Comparison of ENCODE assay signal across 8 cellular contexts in the genomic region with DNA sequence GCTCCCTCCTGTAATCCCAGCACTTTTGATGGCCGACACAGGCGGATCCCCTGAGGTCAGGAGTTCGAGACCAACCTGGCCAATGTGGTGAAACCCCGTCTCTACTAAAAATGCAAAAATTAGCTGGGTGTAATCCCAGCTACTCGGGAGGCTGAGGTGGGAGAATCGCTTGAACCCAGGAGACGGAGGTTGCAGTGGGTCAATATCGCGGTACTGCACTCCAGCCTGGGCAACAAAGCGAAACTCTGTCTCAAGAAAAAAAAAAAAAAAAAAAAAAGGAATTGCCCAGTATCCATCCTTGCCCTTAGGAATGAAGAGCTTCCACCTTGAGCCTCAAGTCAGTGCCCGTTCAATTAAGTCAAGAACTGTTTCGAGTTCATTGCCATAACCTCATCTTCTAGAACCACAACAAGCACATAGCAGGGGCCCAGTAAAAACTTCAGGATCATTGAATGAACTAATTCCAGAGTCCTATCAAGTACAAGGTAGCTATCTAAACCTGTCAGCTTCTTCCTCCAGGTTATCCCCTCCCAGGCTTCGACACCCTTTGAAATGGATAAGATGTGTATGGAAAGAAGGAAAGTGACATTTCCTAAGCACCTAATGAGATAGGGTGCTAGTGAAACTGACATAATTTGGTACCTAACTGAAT. TPM values are rescaled to one million over a fixed set of nuclear protein-coding genes. Genes with fewer than 3 reads are reported as not detected.
DNase-seq lines count a peak whose midpoint lies in the region; ATAC-seq, FAIRE-seq and TF ChIP-seq lines count a peak whose summit lies in the region.

No MANE protein-coding gene starts in this region.

- no peak overlapping the region for H2AK5ac ChIP-seq in mesendoderm (ENCODE audit: low read length)

- no peak overlapping the region for H2BK5ac ChIP-seq in mesendoderm (ENCODE audit: low read length)

- no peak for TF ChIP-seq CTCF in K562 (IDR thresholded peaks at IDR 0.05 in 2 of 3, conservative IDR thresholded peaks at IDR 0.05 in 1 of 3; ENCODE audit: insufficient read depth in 2 of 3, low read depth in 1 of 3, low read length in 3 of 3)

- H3K4me3 ChIP-seq in CD4-positive, CD25-positive, alpha-beta regulatory T cell (ENCODE audit: low read depth, low read length): peak overlapping the region; percentile 98
- H3K4me3 ChIP-seq in K562: peak overlapping the region; percentile 70
- H3K4me3 ChIP-seq in mesendoderm (ENCODE audit: low read length): peak overlapping the region; percentile 90

- H3K36me3 ChIP-seq in CD4-positive, CD25-positive, alpha-beta regulatory T cell (ENCODE audit: control insufficient read depth, insufficient read depth, low read length): peaks cover 20% of the 10 kb centered on the region
- peaks cover 28% of the 10 kb centered on the region for H3K36me3 ChIP-seq in K562 (ENCODE audit: control insufficient read depth, insufficient read depth, low read length)
- peaks cover 3% of the 10 kb centered on the region for H3K36me3 ChIP-seq in mesendoderm (ENCODE audit: control insufficient read depth, insufficient read depth, low read length)

- no peak for ATAC-seq in CD4-positive, CD25-positive, alpha-beta regulatory T cell (ENCODE audit: low read depth in 2 of 2)
- ATAC-seq in HG03159 (IDR thresholded peaks at IDR 0.05; ENCODE audit: unreplicated experiment) (peak; percentile 3), K562 (peak; percentile 54), GM18517 (IDR thresholded peaks at IDR 0.05; ENCODE audit: unreplicated experiment) (no peak)

- peak overlapping the region; percentile 98 to 100 (median 99) for H3K4me3 Mint-ChIP-seq in CD4-positive, CD25-positive, alpha-beta regulatory T cell

- H3K23ac ChIP-seq in mesendoderm (ENCODE audit: low read length): no peak overlapping the region

- WGBS in K562 (ENCODE audit: insufficient coverage, low coverage, missing lambda C conversion rate): 0% methylated on average over 13 of the region's 13 CpGs
- no CpG with 5 or more reads among the region's 13 CpGs for WGBS in mesendoderm (ENCODE audit: extremely low coverage, insufficient coverage, low lambda C conversion rate)

- H4K5ac ChIP-seq in mesendoderm (ENCODE audit: low read length): no peak overlapping the region

- H3K27ac ChIP-seq in CD4-positive, CD25-positive, alpha-beta regulatory T cell (ENCODE audit: insufficient read depth, low read length, poor library complexity, severe bottlenecking): peak overlapping the region; percentile 80
- H3K27ac ChIP-seq in K562 (ENCODE audit: extremely low read depth, low read depth, low read length) (peak overlapping the region; percentile 83), mesendoderm (ENCODE audit: low read depth, low read length) (no peak overlapping the region)

- H3K9me3 Mint-ChIP-seq in CD4-positive, CD25-positive, alpha-beta regulatory T cell: no peaks in the 10 kb centered on the region

- intact Hi-C loops in K562 (cut with micrococcal nuclease): no loop called here

- no peak overlapping the region for H3K18ac ChIP-seq in mesendoderm (ENCODE audit: low read length)

- POLR2A ChIA-PET in K562 (lab: Yijun Ruan, JAX): interaction anchor here (0.7 to 2.8 kb wide), 12 partner anchors 9 to 41 kb away, joined by 3 to 14 read pairs (median 4); partner anchors contain the start of gene ARMC8

- H3K79me1 ChIP-seq in mesendoderm (ENCODE audit: low read length): no peaks in the 10 kb centered on the region

- in situ Hi-C loops in K562 (cut with MboI): no loop called here

- H3K4me1 Mint-ChIP-seq in CD4-positive, CD25-positive, alpha-beta regulatory T cell: peaks cover 23 to 50% (median 42%) of the 10 kb centered on the region in 4 donors

- H2AFZ ChIP-seq in K562 (ENCODE audit: low read depth, low read length): peak overlapping the region; percentile 97

- H3K9me3 ChIP-seq in CD4-positive, CD25-positive, alpha-beta regulatory T cell (ENCODE audit: control insufficient read depth in 2 of 2, low read length in 2 of 2): no peaks in the 10 kb centered on the region
- H3K9me3 ChIP-seq in K562 (replicated peaks; ENCODE audit: control insufficient read depth, insufficient read depth, low read depth, low read length): no peaks in the 10 kb centered on the region

- no peak for FAIRE-seq in K562 (lab: Jason Lieb, UNC)

- peak overlapping the region; percentile 43 for H3K4ac ChIP-seq in mesendoderm (ENCODE audit: low read depth, low read length)

- no peaks in the 10 kb centered on the region for H3K27me3 ChIP-seq in CD4-positive, CD25-positive, alpha-beta regulatory T cell (ENCODE audit: control insufficient read depth, insufficient read depth, low read length)
- H3K27me3 ChIP-seq in K562 (ENCODE audit: control insufficient read depth in 2 of 2, insufficient read depth in 2 of 2, low read length in 2 of 2) (no peaks in the 10 kb centered on the region), mesendoderm (ENCODE audit: insufficient read depth, low read length, poor library complexity) (no peaks in the 10 kb centered on the region)

- peaks cover 11% of the 10 kb centered on the region for H3K36me3 Mint-ChIP-seq in CD4-positive, CD25-positive, alpha-beta regulatory T cell

- H3K4me2 ChIP-seq in K562 (ENCODE audit: insufficient read depth, low read length): peak overlapping the region; percentile 91
- H3K4me2 ChIP-seq in mesendoderm (ENCODE audit: low read length): peak overlapping the region; percentile 30

- no peaks in the 10 kb centered on the region for H4K20me1 ChIP-seq in K562 (replicated peaks; ENCODE audit: control insufficient read depth, insufficient read depth, low read length)

- no peak overlapping the region for H4K8ac ChIP-seq in mesendoderm (ENCODE audit: low read depth, low read length)

- H3K9ac ChIP-seq in K562 (ENCODE audit: insufficient read depth in 1 of 2, low read depth in 2 of 2, low read length in 2 of 2) (peak overlapping the region; percentile 84 to 96), mesendoderm (ENCODE audit: low read length) (peak overlapping the region; percentile 90)

- no peaks in the 10 kb centered on the region for H3K9me1 ChIP-seq in K562 (ENCODE audit: control insufficient read depth, insufficient read depth, low read length)

- H3K56ac ChIP-seq in mesendoderm (ENCODE audit: low read length): peak overlapping the region; percentile 96

- H2BK15ac ChIP-seq in mesendoderm (replicated peaks; ENCODE audit: low read depth): no peak overlapping the region

- TF ChIP-seq POLR2A in K562 (conservative IDR thresholded peaks at IDR 0.05): no peak

- H2BK120ac ChIP-seq in mesendoderm (ENCODE audit: low read depth, low read length): no peak overlapping the region

- DNase-seq in CD4-positive, CD25-positive, alpha-beta regulatory T cell: no peak
- DNase-seq in K562 (ENCODE audit: extremely low read depth in 1 of 4, low spot score in 3 of 4) (peak in 1 of 4 experiments; percentile 18), mesendoderm (no peak), mucosa of gallbladder (ENCODE audit: low spot score) (no peak), UCSD-AML1 (lab: John Stamatoyannopoulos, UW; ENCODE audit: unreplicated experiment) (no peak), NOMO-1 treated with dmso at 0.1 percent for 144 hours (lab: John Stamatoyannopoulos, UW; ENCODE audit: unreplicated experiment) (no peak)

- H3K27me3 Mint-ChIP-seq in CD4-positive, CD25-positive, alpha-beta regulatory T cell: peaks cover 6% of the 10 kb centered on the region

- H3K4me1 ChIP-seq in CD4-positive, CD25-positive, alpha-beta regulatory T cell (ENCODE audit: control insufficient read depth, insufficient read depth, low read length, poor library complexity, severe bottlenecking): peaks cover 28% of the 10 kb centered on the region
- no peaks in the 10 kb centered on the region; a peak in 2 of 5 replicates for H3K4me1 ChIP-seq in K562 (replicated peaks in 1 of 2; ENCODE audit: control insufficient read depth in 2 of 2, insufficient read depth in 2 of 2, low read length in 2 of 2)
- no peaks in the 10 kb centered on the region for H3K4me1 ChIP-seq in mesendoderm (ENCODE audit: control insufficient read depth, low read depth, low read length)

- CTCF ChIA-PET in K562 (lab: Yijun Ruan, JAX; ENCODE audit: low intra/inter-chr PET ratio): interaction anchor here (0.6 kb wide), 1 partner anchor 20 kb away, joined by 3 read pairs; no protein-coding TSS in a partner anchor

- no peak for TF ChIP-seq RAD21 in K562 (CRISPR knock-in tag; conservative IDR thresholded peaks at IDR 0.05 in 1 of 2, IDR thresholded peaks at IDR 0.05 in 1 of 2)

- no peak for TF ChIP-seq EP300 in K562 (IDR thresholded peaks at IDR 0.05; ENCODE audit: low read length)

- H3K79me2 ChIP-seq in K562 (ENCODE audit: control insufficient read depth, insufficient read depth, low read length) (peaks cover 27% of the 10 kb centered on the region), mesendoderm (ENCODE audit: control insufficient read depth, insufficient read depth, low read length) (peaks cover 7% of the 10 kb centered on the region)

- peak overlapping the region; percentile 97 to 99 (median 98) for H3K27ac Mint-ChIP-seq in CD4-positive, CD25-positive, alpha-beta regulatory T cell

- BruUV-seq in K562 (replicated peaks; lab: Mats Ljungman, UMichigan): TSS peak; percentile 54

RNA-seq across cellular contexts. Expression of gene DBR1, which starts 0.8 kb away (rescaled TPM):
- 19.6 TPM for total RNA-seq in CD4-positive, CD25-positive, alpha-beta regulatory T cell
- 10 to 100 TPM; 14.6 to 27.2 (median 18.2) TPM for polyA plus RNA-seq in CD4-positive, CD25-positive, alpha-beta regulatory T cell
- 11.2 and 26.9 TPM in 2 replicates for total RNA-seq in K562 (2011; cell fraction: chromatin; rRNA removed; ENCODE audit: low replicate concordance)
- 5.7 and 6.6 TPM in 2 replicates for total RNA-seq in K562 (2011; cell fraction: nucleolus; rRNA removed)
- total RNA-seq in K562 (2011; cell fraction: nucleoplasm; rRNA removed): 12.8 and 15.4 TPM in 2 replicates
- total RNA-seq in K562 (2014; rRNA removed) (8.8 and 11.3 TPM in 2 replicates), K562 (2014; rRNA removed; fragmentation: Illumina TruSeq; extraction: Trizol) (13.8 and 14.1 TPM in 2 replicates), K562 (2015; rRNA removed; fragmentation: Illumina TruSeq; extraction: Trizol) (13.3 and 13.4 TPM in 2 replicates), K562 (2021) (12.4 and 13.1 TPM in 2 replicates), mucosa of gallbladder (19.2 TPM)
- polyA plus RNA-seq in K562 (2011; rRNA removed) (8.1 and 10.9 TPM in 2 replicates), K562 (2014; fragmentation: Illumina TruSeq; extraction: Trizol) (11.0 and 12.1 TPM in 2 replicates), K562 (2014; fragmentation: Nextera tagmentation; extraction: Ambion mirVana) (1 to 10 TPM; 2.7 to 6.0 TPM), K562 (2014; rRNA removed) (9.6 and 11.3 TPM in 2 replicates)
- 5.4 and 7.0 TPM in 2 replicates for polyA plus RNA-seq in K562 (2011; cell fraction: cytosol; rRNA removed)
- polyA plus RNA-seq in K562 (2011; cell fraction: nucleus; rRNA removed): 4.5 and 5.5 TPM in 2 replicates
- polyA plus RNA-seq in K562 (2012): 6.9 and 9.5 TPM in 2 replicates
- 7.2 and 8.7 TPM in 2 replicates for polyA minus RNA-seq in K562 (2011; rRNA and poly(A)+ RNA removed)
- 6.2 and 6.3 TPM in 2 replicates for polyA minus RNA-seq in K562 (2011; cell fraction: cytosol; rRNA and poly(A)+ RNA removed)
- polyA minus RNA-seq in K562 (2011; cell fraction: nucleus; rRNA and poly(A)+ RNA removed): 3.6 and 6.0 TPM in 2 replicates
- polyA plus RNA-seq in mesendoderm (2013, experiment 1 of 2): 13.1 TPM
- polyA plus RNA-seq in mesendoderm (2013, experiment 2 of 2): 13.4 TPM

RNA-seq across cellular contexts. Expression of gene ARMC8, which starts 13.2 kb away (rescaled TPM):
- total RNA-seq in CD4-positive, CD25-positive, alpha-beta regulatory T cell: 98.1 TPM
- polyA plus RNA-seq in CD4-positive, CD25-positive, alpha-beta regulatory T cell: 10 to 100 TPM; 47.2 to 71.2 (median 53.8) TPM
- 165 and 168 TPM in 2 replicates for total RNA-seq in K562 (2011; cell fraction: chromatin; rRNA removed; ENCODE audit: low replicate concordance)
- total RNA-seq in K562 (2011; cell fraction: nucleolus; rRNA removed): 84.4 and 85.4 TPM in 2 replicates
- total RNA-seq in K562 (2011; cell fraction: nucleoplasm; rRNA removed): 96.1 and 121 TPM in 2 replicates
- total RNA-seq in K562 (2014; rRNA removed): 22.0 and 22.4 TPM in 2 replicates
- 43.6 and 51.1 TPM in 2 replicates for total RNA-seq in K562 (2014; rRNA removed; fragmentation: Illumina TruSeq; extraction: Trizol)
- total RNA-seq in K562 (2015; rRNA removed; fragmentation: Illumina TruSeq; extraction: Trizol): 33.5 and 37.3 TPM in 2 replicates
- total RNA-seq in K562 (2021): 33.5 and 39.7 TPM in 2 replicates
- polyA plus RNA-seq in K562 (2011; rRNA removed): 69.2 and 76.1 TPM in 2 replicates
- 49.0 and 59.2 TPM in 2 replicates for polyA plus RNA-seq in K562 (2011; cell fraction: cytosol; rRNA removed)
- polyA plus RNA-seq in K562 (2011; cell fraction: nucleus; rRNA removed): 104 and 119 TPM in 2 replicates
- polyA plus RNA-seq in K562 (2012): 18.5 and 22.9 TPM in 2 replicates
- 32.2 and 37.6 TPM in 2 replicates for polyA plus RNA-seq in K562 (2014; fragmentation: Illumina TruSeq; extraction: Trizol)
- 10 to 100 TPM; 33.7 to 53.9 TPM for polyA plus RNA-seq in K562 (2014; fragmentation: Nextera tagmentation; extraction: Ambion mirVana)
- 25.7 and 25.8 TPM in 2 replicates for polyA plus RNA-seq in K562 (2014; rRNA removed)
- polyA minus RNA-seq in K562 (2011; rRNA and poly(A)+ RNA removed): 124 and 144 TPM in 2 replicates
- 28.2 and 49.7 TPM in 2 replicates for polyA minus RNA-seq in K562 (2011; cell fraction: cytosol; rRNA and poly(A)+ RNA removed)
- 95.2 and 160 TPM in 2 replicates for polyA minus RNA-seq in K562 (2011; cell fraction: nucleus; rRNA and poly(A)+ RNA removed)
- 43.7 TPM for polyA plus RNA-seq in mesendoderm (2013, experiment 1 of 2)
- polyA plus RNA-seq in mesendoderm (2013, experiment 2 of 2): 40.9 TPM
- total RNA-seq in mucosa of gallbladder: 40.8 TPM

RNA-seq across cellular contexts. Expression of gene A4GNT, which starts 41.7 kb away (rescaled TPM):
- not detected for total RNA-seq in CD4-positive, CD25-positive, alpha-beta regulatory T cell
- not detected for polyA plus RNA-seq in CD4-positive, CD25-positive, alpha-beta regulatory T cell
- not detected in 2 replicates for total RNA-seq in K562 (2011; cell fraction: chromatin; rRNA removed; ENCODE audit: low replicate concordance)
- total RNA-seq in K562 (2011; cell fraction: nucleolus; rRNA removed): not detected in 2 replicates
- not detected in 2 replicates for total RNA-seq in K562 (2011; cell fraction: nucleoplasm; rRNA removed)
- total RNA-seq in K562 (2014; rRNA removed) (not detected in 2 replicates), K562 (2014; rRNA removed; fragmentation: Illumina TruSeq; extraction: Trizol) (not detected in 2 replicates), K562 (2015; rRNA removed; fragmentation: Illumina TruSeq; extraction: Trizol) (not detected in 2 replicates), K562 (2021) (not detected in 2 replicates), mucosa of gallbladder (not detected)
- polyA plus RNA-seq in K562 (2011; rRNA removed) (not detected in 2 replicates), K562 (2014; fragmentation: Illumina TruSeq; extraction: Trizol) (not detected in 2 replicates), K562 (2014; fragmentation: Nextera tagmentation; extraction: Ambion mirVana) (not detected), K562 (2014; rRNA removed) (not detected in 2 replicates)
- not detected in 2 replicates for polyA plus RNA-seq in K562 (2011; cell fraction: cytosol; rRNA removed)
- polyA plus RNA-seq in K562 (2011; cell fraction: nucleus; rRNA removed): not detected in 2 replicates
- 0.08 TPM in 1 of 2 replicates, not detected in the other for polyA plus RNA-seq in K562 (2012)
- polyA minus RNA-seq in K562 (2011; rRNA and poly(A)+ RNA removed): not detected in 2 replicates
- not detected in 2 replicates for polyA minus RNA-seq in K562 (2011; cell fraction: cytosol; rRNA and poly(A)+ RNA removed)
- not detected in 2 replicates for polyA minus RNA-seq in K562 (2011; cell fraction: nucleus; rRNA and poly(A)+ RNA removed)
- not detected for polyA plus RNA-seq in mesendoderm (2013, experiment 1 of 2)
- polyA plus RNA-seq in mesendoderm (2013, experiment 2 of 2): not detected

RNA-seq across cellular contexts. Expression of gene DZIP1L, which starts 58.5 kb away (rescaled TPM):
- total RNA-seq in CD4-positive, CD25-positive, alpha-beta regulatory T cell: not detected
- polyA plus RNA-seq in CD4-positive, CD25-positive, alpha-beta regulatory T cell: not detected
- total RNA-seq in K562 (2011; cell fraction: chromatin; rRNA removed; ENCODE audit: low replicate concordance): 1.6 and 2.5 TPM in 2 replicates
- total RNA-seq in K562 (2011; cell fraction: nucleolus; rRNA removed): 1.5 and 2.5 TPM in 2 replicates
- 0.73 and 0.76 TPM in 2 replicates for total RNA-seq in K562 (2011; cell fraction: nucleoplasm; rRNA removed)
- total RNA-seq in K562 (2014; rRNA removed): 0.41 and 1.5 TPM in 2 replicates
- 0.22 and 0.25 TPM in 2 replicates for total RNA-seq in K562 (2014; rRNA removed; fragmentation: Illumina TruSeq; extraction: Trizol)
- 0.54 and 0.57 TPM in 2 replicates for total RNA-seq in K562 (2015; rRNA removed; fragmentation: Illumina TruSeq; extraction: Trizol)
- 0.44 and 0.65 TPM in 2 replicates for total RNA-seq in K562 (2021)
- polyA plus RNA-seq in K562 (2011; rRNA removed): 0.14 and 0.18 TPM in 2 replicates
- polyA plus RNA-seq in K562 (2011; cell fraction: cytosol; rRNA removed): 0.12 and 0.88 TPM in 2 replicates
- 1.2 and 1.5 TPM in 2 replicates for polyA plus RNA-seq in K562 (2011; cell fraction: nucleus; rRNA removed)
- 0.36 and 0.53 TPM in 2 replicates for polyA plus RNA-seq in K562 (2012)
- 0.08 and 0.52 TPM in 2 replicates for polyA plus RNA-seq in K562 (2014; fragmentation: Illumina TruSeq; extraction: Trizol)
- under 1 TPM in 1 of 2 experiments, not detected in 1; 0.03 TPM for polyA plus RNA-seq in K562 (2014; fragmentation: Nextera tagmentation; extraction: Ambion mirVana)
- 1.0 and 1.1 TPM in 2 replicates for polyA plus RNA-seq in K562 (2014; rRNA removed)
- polyA minus RNA-seq in K562 (2011; rRNA and poly(A)+ RNA removed): 0.63 TPM in 1 of 2 replicates, not detected in the other
- polyA minus RNA-seq in K562 (2011; cell fraction: cytosol; rRNA and poly(A)+ RNA removed): not detected in 2 replicates
- 0.67 and 1.2 TPM in 2 replicates for polyA minus RNA-seq in K562 (2011; cell fraction: nucleus; rRNA and poly(A)+ RNA removed)
- polyA plus RNA-seq in mesendoderm (2013, experiment 1 of 2): 2.6 TPM
- 2.6 TPM for polyA plus RNA-seq in mesendoderm (2013, experiment 2 of 2)
- total RNA-seq in mucosa of gallbladder: 13.7 TPM

Comparison
In these comparisons a context has a peak if more than half of its experiments do, and no peak if none do; other contexts are left out.
1. ATAC-seq: peak in HG03159 (single experiment) and K562 (single experiment); none in CD4-positive, CD25-positive, alpha-beta regulatory T cell (0 of 2) and GM18517 (single experiment).
2. Peak in every context shown above with its lines, with median percentiles within 50 percentile points of each other: H3K4me3 ChIP-seq.